ENCODE assay signal across 8 cellular contexts in the genomic region with DNA sequence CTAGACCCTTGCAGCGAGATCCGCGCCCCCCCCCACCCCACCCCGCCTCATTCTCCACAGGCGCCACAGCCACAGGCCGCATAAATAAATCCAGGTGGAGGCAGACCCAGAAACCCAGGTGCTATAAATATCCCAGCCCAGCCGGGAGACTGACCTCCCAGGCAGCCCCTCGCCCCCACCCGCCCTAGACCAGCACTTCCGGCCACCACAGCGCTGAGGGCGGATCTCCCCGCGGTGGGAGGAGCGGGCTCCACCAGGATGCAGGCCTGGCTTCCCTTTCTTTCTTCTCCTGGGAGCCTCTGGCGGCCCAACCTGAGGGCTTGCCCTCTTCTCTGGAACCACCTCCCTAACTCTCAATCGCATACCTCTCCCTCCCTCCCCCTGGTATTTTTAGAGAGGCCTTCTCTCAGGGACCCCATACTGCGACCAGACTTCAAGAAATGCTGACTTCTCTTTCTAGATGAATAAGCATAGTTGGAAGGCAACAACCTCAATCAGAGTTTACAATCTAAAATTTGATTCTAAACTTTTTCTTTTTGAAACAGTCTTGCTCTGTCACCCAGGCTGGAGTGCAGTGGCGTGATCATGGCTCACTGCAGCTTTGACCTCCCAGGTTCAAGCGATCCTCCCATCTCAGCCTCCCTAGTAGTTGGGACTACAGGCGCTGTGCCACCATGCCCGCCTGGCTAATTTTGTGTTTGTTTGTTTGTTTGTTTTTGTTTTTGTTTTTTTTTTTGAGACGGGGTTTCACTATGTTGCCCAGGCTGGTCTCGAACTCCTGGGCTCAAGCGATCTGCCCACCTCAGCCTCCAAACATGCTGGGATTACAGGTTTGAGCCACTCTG. TPM values are rescaled to one million over a fixed set of nuclear protein-coding genes. Genes with fewer than 3 reads are reported as not detected.
DNase-seq lines count a peak whose midpoint lies in the region; ATAC-seq and TF ChIP-seq lines count a peak whose summit lies in the region.

No MANE protein-coding gene starts in this region.

- DNase-seq in CD1c-positive myeloid dendritic cell (ENCODE audit: extremely low spot score), result peak; percentile 65
- DNase-seq in endothelial cell (ENCODE audit: low spot score), result peak; percentile 72
- DNase-seq in neural crest cell (ENCODE audit: low read depth, low spot score), result peak; percentile 50
- DNase-seq in NCI-H345 (lab: John Stamatoyannopoulos, UW), result no peak
- no peak for DNase-seq in GDM1 (lab: John Stamatoyannopoulos, UW)
- DNase-seq in NOMO-1 treated with dmso at 0.1 percent for 144 hours (lab: John Stamatoyannopoulos, UW; ENCODE audit: unreplicated experiment), result no peak

- H3K27me3 Mint-ChIP-seq in T-helper 1 cell treated with Interleukin-12 subunit alpha and Interleukin-12 subunit beta and Interleukin-4 antibody, amounts not matched to agents 30 μg/mL and 1 μg/mL, for 36 hours (ENCODE audit: low read depth), result no peaks in the 10 kb centered on the region
- H3K27me3 Mint-ChIP-seq in endothelial cell (ENCODE audit: unreplicated experiment), result peaks cover 24% of the 10 kb centered on the region
- peaks cover 5% of the 10 kb centered on the region for H3K27me3 Mint-ChIP-seq in neural crest cell (ENCODE audit: low read depth)

- H3K36me3 Mint-ChIP-seq in T-helper 1 cell treated with Interleukin-12 subunit alpha and Interleukin-12 subunit beta and Interleukin-4 antibody, amounts not matched to agents 30 μg/mL and 1 μg/mL, for 36 hours (ENCODE audit: low read depth), result peaks cover 13% of the 10 kb centered on the region
- H3K36me3 Mint-ChIP-seq in endothelial cell (ENCODE audit: low read depth, unreplicated experiment) (peaks cover 8% of the 10 kb centered on the region), neural crest cell (ENCODE audit: low read depth) (peaks cover 2% of the 10 kb centered on the region)

- H3K4me3 Mint-ChIP-seq in T-helper 1 cell treated with Interleukin-12 subunit alpha and Interleukin-12 subunit beta and Interleukin-4 antibody, amounts not matched to agents 30 μg/mL and 1 μg/mL, for 36 hours, result peak overlapping the region; percentile 77
- H3K4me3 Mint-ChIP-seq in endothelial cell (ENCODE audit: unreplicated experiment) (peak overlapping the region; percentile 38), neural crest cell (no peak overlapping the region)

- peak overlapping the region; percentile 97 for H3K27ac Mint-ChIP-seq in T-helper 1 cell treated with Interleukin-12 subunit alpha and Interleukin-12 subunit beta and Interleukin-4 antibody, amounts not matched to agents 30 μg/mL and 1 μg/mL, for 36 hours
- H3K27ac Mint-ChIP-seq in endothelial cell (ENCODE audit: unreplicated experiment) (peak overlapping the region; percentile 81), neural crest cell (ENCODE audit: unreplicated experiment) (peak overlapping the region; percentile 51)

- peak; percentile 5 for ATAC-seq in GM21786 (IDR thresholded peaks at IDR 0.05; ENCODE audit: unreplicated experiment)

- H3K9me3 Mint-ChIP-seq in T-helper 1 cell treated with Interleukin-12 subunit alpha and Interleukin-12 subunit beta and Interleukin-4 antibody, amounts not matched to agents 30 μg/mL and 1 μg/mL, for 36 hours, result peaks cover 12% of the 10 kb centered on the region
- H3K9me3 Mint-ChIP-seq in endothelial cell (ENCODE audit: unreplicated experiment) (no peaks in the 10 kb centered on the region), neural crest cell (peaks cover 4% of the 10 kb centered on the region)

- TF ChIP-seq CTCF in endothelial cell (IDR thresholded peaks at IDR 0.05; ENCODE audit: unreplicated experiment) (no peak), neural crest cell (conservative IDR thresholded peaks at IDR 0.05) (no peak)

- H3K4me1 Mint-ChIP-seq in T-helper 1 cell treated with Interleukin-12 subunit alpha and Interleukin-12 subunit beta and Interleukin-4 antibody, amounts not matched to agents 30 μg/mL and 1 μg/mL, for 36 hours (ENCODE audit: low read depth), result peaks cover 56% of the 10 kb centered on the region
- peaks cover 15% of the 10 kb centered on the region for H3K4me1 Mint-ChIP-seq in endothelial cell (ENCODE audit: unreplicated experiment)
- peaks cover 30% of the 10 kb centered on the region for H3K4me1 Mint-ChIP-seq in neural crest cell

RNA-seq across cellular contexts. Expression of a gene that starts 55.0 kb away (rescaled TPM):
- total RNA-seq in endothelial cell (ENCODE audit: unreplicated experiment) (9.6 TPM), neural crest cell (74.4 and 81.9 TPM in 2 replicates)

Comparison
In these comparisons a context has a peak if more than half of its experiments do, and no peak if none do; other contexts are left out.
1. DNase-seq: peak in CD1c-positive myeloid dendritic cell (single experiment), endothelial cell (single experiment) and neural crest cell (single experiment); none in NCI-H345 (single experiment), GDM1 (single experiment) and NOMO-1 treated with dmso at 0.1 percent for 144 hours (single experiment).
2. Peak in every context shown above with its lines, with median percentiles within 50 percentile points of each other: H3K27ac Mint-ChIP-seq.